In the genomic region with DNA sequence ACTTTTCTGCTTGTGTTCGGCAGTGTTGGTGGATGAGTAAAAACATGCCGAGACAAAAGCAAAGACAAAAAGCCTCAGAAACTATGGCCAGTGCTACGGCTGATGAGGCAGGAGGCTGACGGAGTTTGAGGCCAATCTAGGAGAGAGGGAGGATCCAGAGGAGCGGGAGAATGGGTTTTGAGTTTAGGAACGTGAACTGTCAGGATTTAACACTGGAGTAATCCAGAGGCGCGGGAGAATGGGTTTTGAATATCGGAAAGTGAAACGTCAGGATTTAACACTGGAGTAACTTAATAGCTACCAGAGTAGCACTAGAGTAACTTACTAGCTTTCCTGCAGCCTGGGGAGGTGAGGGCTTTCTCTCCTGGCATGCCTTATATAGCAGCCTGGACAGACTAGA, we compare ENCODE assay signal across 17 cellular contexts. TPM values are rescaled to one million over a fixed set of nuclear protein-coding genes. Genes with fewer than 3 reads are reported as not detected.
DNase-seq lines count a peak whose midpoint lies in the region; ATAC-seq, FAIRE-seq and TF ChIP-seq lines count a peak whose summit lies in the region.
"Had no signal": no experiment of that assay in that cellular context is flagged by ENCODE, and none has a peak within 500 bp of the region (broad histone marks: within the 10 kb centered on the region; RNA-seq: fewer than 3 reads in every experiment).

No MANE protein-coding gene starts in this region.

- H3K9me1 ChIP-seq in keratinocyte (ENCODE audit: control insufficient read depth, extremely low read depth, insufficient read depth, low read length), result no peaks in the 10 kb centered on the region

- H3K27me3 Mint-ChIP-seq in CD8-positive, alpha-beta memory T cell, result peaks cover 10 to 34% of the 10 kb centered on the region in 2 donors

- peak overlapping the region; percentile 55 for H3K4me2 ChIP-seq in keratinocyte (ENCODE audit: control insufficient read depth, extremely low read depth, insufficient read depth, low read depth, low read length)
- peak overlapping the region; percentile 75 for H3K4me2 ChIP-seq in skeletal muscle satellite cell (ENCODE audit: low read length)

- dilution Hi-C loops in keratinocyte (cut with MboI; ENCODE audit: extremely low pct_ligation_motif_present, low sequenced_read_pairs), result no loop called here

- H2AFZ ChIP-seq in keratinocyte (ENCODE audit: control insufficient read depth, low read length), result peak overlapping the region; percentile 46

- DNase-seq in HCEC 1CT, result peak; percentile 37
- DNase-seq in astrocyte of the hippocampus (ENCODE audit: low read depth, low spot score), result peak; percentile 42
- no peak for DNase-seq in keratinocyte (ENCODE audit: low read depth, low spot score)
- no peak for DNase-seq in CD8-positive, alpha-beta memory T cell
- DNase-seq in NK-92 treated with Interleukin-12 subunit alpha and Interleukin-12 subunit beta, amount 100 ng/mL, for 24 hours (lab: John Stamatoyannopoulos, UW), result no peak
- no peak for DNase-seq in activated naive CD4-positive, alpha-beta T cell treated with anti-CD3 and anti-CD28 coated beads, Interleukin-2, amount 50 U/mL, for 72 hours (ENCODE audit: low spot score in 2 of 2)
- DNase-seq: activated CD4-positive, alpha-beta T cell treated with anti-CD3 and anti-CD28 coated beads, Interleukin-2, amount 50 U/mL, for 48 hours; activated naive CD8-positive, alpha-beta T cell treated with anti-CD3 and anti-CD28 coated beads for 36 hours; activated T-cell treated with anti-CD3 and anti-CD28 coated beads, Interleukin-2, amount 50 U/mL, for 4 hours; cerebellar nuclear complex; DMS 273 treated with DMSO at 0.1 percent for 48 hours; glutamatergic neuron; NCI-H1048 had no signal

- H3K79me2 ChIP-seq in keratinocyte (ENCODE audit: control insufficient read depth, insufficient read depth, low read length), result no peaks in the 10 kb centered on the region

- H3K4me3 ChIP-seq in keratinocyte (ENCODE audit: control insufficient read depth in 2 of 3, extremely low read depth in 1 of 3, insufficient read depth in 2 of 3, low read depth in 1 of 3, low read length in 3 of 3) (peak overlapping the region in 2 of 3 experiments; percentile 46 to 52), skeletal muscle satellite cell (ENCODE audit: low read length) (peak overlapping the region; percentile 58)
- H3K4me3 ChIP-seq in CD8-positive, alpha-beta memory T cell (ENCODE audit: low read length), result no peak overlapping the region
- H3K4me3 ChIP-seq: skin epidermis, thoracic aorta had no signal

- no peaks in the 10 kb centered on the region for H3K4me1 Mint-ChIP-seq in CD8-positive, alpha-beta memory T cell
- H3K4me1 Mint-ChIP-seq: activated naive CD8-positive, alpha-beta T cell treated with anti-CD3 and anti-CD28 coated beads for 36 hours had no signal

- H3K9ac ChIP-seq in keratinocyte (ENCODE audit: control insufficient read depth, extremely low read depth, insufficient read depth, low read length) (peak overlapping the region; percentile 45), skeletal muscle satellite cell (ENCODE audit: low read depth, low read length) (peak overlapping the region; percentile 51)

- no peaks in the 10 kb centered on the region for H3K36me3 Mint-ChIP-seq in CD8-positive, alpha-beta memory T cell
- H3K36me3 Mint-ChIP-seq in activated naive CD4-positive, alpha-beta T cell treated with anti-CD3 and anti-CD28 coated beads, Interleukin-2, amount 50 U/mL, for 72 hours, result no peaks in the 10 kb centered on the region
- H3K36me3 Mint-ChIP-seq: activated naive CD8-positive, alpha-beta T cell treated with anti-CD3 and anti-CD28 coated beads for 36 hours had no signal

- peak; percentile 70 for FAIRE-seq in keratinocyte (lab: Jason Lieb, UNC)

- peak overlapping the region in 1 of 8 donors; percentile 84 for H3K27ac Mint-ChIP-seq in CD8-positive, alpha-beta memory T cell
- no peak overlapping the region for H3K27ac Mint-ChIP-seq in activated naive CD4-positive, alpha-beta T cell treated with anti-CD3 and anti-CD28 coated beads, Interleukin-2, amount 50 U/mL, for 72 hours
- H3K27ac Mint-ChIP-seq: activated naive CD8-positive, alpha-beta T cell treated with anti-CD3 and anti-CD28 coated beads for 36 hours had no signal

- H3K27me3 ChIP-seq in keratinocyte (ENCODE audit: control insufficient read depth, extremely low read depth, insufficient read depth, low read length) (no peaks in the 10 kb centered on the region), skeletal muscle satellite cell (ENCODE audit: control insufficient read depth, insufficient read depth, low read length) (no peaks in the 10 kb centered on the region)
- H3K27me3 ChIP-seq in CD8-positive, alpha-beta memory T cell (ENCODE audit: insufficient read depth, low read length, poor library complexity, severe bottlenecking), result no peaks in the 10 kb centered on the region

- CTCF ChIA-PET in CD8-positive, alpha-beta memory T cell (lab: Charles Lee), result no interaction called here

- H3K36me3 ChIP-seq in keratinocyte (ENCODE audit: control insufficient read depth in 2 of 2, extremely low read depth in 1 of 2, insufficient read depth in 2 of 2, low read length in 2 of 2), result peaks cover 0 to 1% of the 10 kb centered on the region in 2 experiments
- no peaks in the 10 kb centered on the region for H3K36me3 ChIP-seq in skeletal muscle satellite cell (ENCODE audit: insufficient read depth, low read length)
- no peaks in the 10 kb centered on the region for H3K36me3 ChIP-seq in CD8-positive, alpha-beta memory T cell (ENCODE audit: insufficient read depth, low read length)
- H3K36me3 ChIP-seq: thoracic aorta had no signal

- H3K4me1 ChIP-seq in keratinocyte (ENCODE audit: control insufficient read depth, extremely low read depth, insufficient read depth, low read length) (peaks cover 17% of the 10 kb centered on the region), skeletal muscle satellite cell (ENCODE audit: control insufficient read depth, insufficient read depth, low read length) (peaks cover 16% of the 10 kb centered on the region)
- H3K4me1 ChIP-seq in CD8-positive, alpha-beta memory T cell (ENCODE audit: insufficient read depth, low read length), result no peaks in the 10 kb centered on the region

- peak overlapping the region; percentile 30 for H3K27ac ChIP-seq in keratinocyte (ENCODE audit: control insufficient read depth, insufficient read depth, low read length)
- H3K27ac ChIP-seq in CD8-positive, alpha-beta memory T cell (ENCODE audit: low read depth, low read length), result no peak overlapping the region
- H3K27ac ChIP-seq: skin epidermis, thoracic aorta had no signal

- no peaks in the 10 kb centered on the region for H4K20me1 ChIP-seq in keratinocyte (ENCODE audit: control insufficient read depth, extremely low read depth, insufficient read depth, low read length)

- H3K4me3 Mint-ChIP-seq in CD8-positive, alpha-beta memory T cell, result no peak overlapping the region
- H3K4me3 Mint-ChIP-seq: activated naive CD8-positive, alpha-beta T cell treated with anti-CD3 and anti-CD28 coated beads for 36 hours; activated T-cell treated with anti-CD3 and anti-CD28 coated beads, Interleukin-2, amount 50 U/mL, for 4 hours had no signal

- H3K9me3 Mint-ChIP-seq in CD8-positive, alpha-beta memory T cell, result no peaks in the 10 kb centered on the region
- no peaks in the 10 kb centered on the region for H3K9me3 Mint-ChIP-seq in activated naive CD4-positive, alpha-beta T cell treated with anti-CD3 and anti-CD28 coated beads, Interleukin-2, amount 50 U/mL, for 72 hours
- H3K9me3 Mint-ChIP-seq: activated naive CD8-positive, alpha-beta T cell treated with anti-CD3 and anti-CD28 coated beads for 36 hours; activated T-cell treated with anti-CD3 and anti-CD28 coated beads, Interleukin-2, amount 50 U/mL, for 4 hours had no signal

- POLR2A ChIA-PET in CD8-positive, alpha-beta memory T cell (lab: Charles Lee), result no interaction called here

- H3K9me3 ChIP-seq in keratinocyte (ENCODE audit: control insufficient read depth, low read depth, low read length) (no peaks in the 10 kb centered on the region), skeletal muscle satellite cell (replicated peaks; ENCODE audit: low read length) (no peaks in the 10 kb centered on the region)
- H3K9me3 ChIP-seq in CD8-positive, alpha-beta memory T cell (ENCODE audit: low read length), result no peaks in the 10 kb centered on the region
- H3K9me3 ChIP-seq: thoracic aorta had no signal

- TF ChIP-seq CTCF in keratinocyte (optimal IDR thresholded peaks at IDR 0.05 in 1 of 3, IDR thresholded peaks at IDR 0.05 in 1 of 3, conservative IDR thresholded peaks at IDR 0.05 in 1 of 3; ENCODE audit: extremely low read depth in 1 of 3, insufficient read depth in 2 of 3, low read length in 3 of 3), result no peak

- no peak for ATAC-seq in activated naive CD4-positive, alpha-beta T cell treated with anti-CD3 and anti-CD28 coated beads, Interleukin-2, amount 50 U/mL, for 72 hours
- no peak for ATAC-seq in GM19452 (IDR thresholded peaks at IDR 0.05; ENCODE audit: unreplicated experiment)
- ATAC-seq: activated T-cell treated with anti-CD3 and anti-CD28 coated beads, Interleukin-2, amount 50 U/mL, for 4 hours had no signal

RNA-seq across cellular contexts. Expression of gene LYPD6B, which starts 37.4 kb away (rescaled TPM):
- 17.0 to 30.8 TPM (median 24.7 TPM) in 3 replicates for polyA plus RNA-seq in keratinocyte
- 21.7 TPM for polyA plus RNA-seq in keratinocyte (2011; ENCODE audit: low read depth)
- polyA plus RNA-seq in keratinocyte (2011; cell fraction: cytosol; rRNA removed), result 26.8 and 35.7 TPM in 2 replicates
- polyA plus RNA-seq in keratinocyte (2011; cell fraction: nucleus; rRNA removed), result 32.3 and 38.3 TPM in 2 replicates
- polyA plus RNA-seq in keratinocyte (2012; ENCODE audit: low replicate concordance), result 9.8 and 38.5 TPM in 2 replicates
- polyA minus RNA-seq in keratinocyte, result 2.8 to 14.0 TPM (median 9.2 TPM) in 3 replicates
- 3.3 TPM for polyA minus RNA-seq in keratinocyte (2011; cell fraction: cytosol; rRNA and poly(A)+ RNA removed)
- polyA minus RNA-seq in keratinocyte (2011; cell fraction: nucleus; rRNA and poly(A)+ RNA removed), result 4.5 and 13.0 TPM in 2 replicates
- total RNA-seq in skeletal muscle satellite cell (2012; rRNA removed), result 0.22 TPM in 1 of 2 replicates, not detected in the other
- not detected for total RNA-seq in CD8-positive, alpha-beta memory T cell
- polyA plus RNA-seq in CD8-positive, alpha-beta memory T cell, result not detected
- not detected for total RNA-seq in activated naive CD4-positive, alpha-beta T cell treated with anti-CD3 and anti-CD28 coated beads, Interleukin-2, amount 50 U/mL, for 72 hours
- total RNA-seq: activated naive CD8-positive, alpha-beta T cell treated with anti-CD3 and anti-CD28 coated beads for 36 hours; activated T-cell treated with anti-CD3 and anti-CD28 coated beads, Interleukin-2, amount 50 U/mL, for 4 hours; thoracic aorta had no signal

Comparison
In these comparisons a context has a peak if more than half of its experiments do, and no peak if none do; other contexts are left out.
1. DNase-seq: peak in HCEC 1CT (single experiment) and astrocyte of the hippocampus (single experiment); none in keratinocyte (single experiment), CD8-positive, alpha-beta memory T cell (0 of 5), NK-92 treated with Interleukin-12 subunit alpha and Interleukin-12 subunit beta, amount 100 ng/mL, for 24 hours (single experiment) and activated naive CD4-positive, alpha-beta T cell treated with anti-CD3 and anti-CD28 coated beads, Interleukin-2, amount 50 U/mL, for 72 hours (0 of 2).